9 cellular contexts compared by ENCODE assay signal in the genomic region with DNA sequence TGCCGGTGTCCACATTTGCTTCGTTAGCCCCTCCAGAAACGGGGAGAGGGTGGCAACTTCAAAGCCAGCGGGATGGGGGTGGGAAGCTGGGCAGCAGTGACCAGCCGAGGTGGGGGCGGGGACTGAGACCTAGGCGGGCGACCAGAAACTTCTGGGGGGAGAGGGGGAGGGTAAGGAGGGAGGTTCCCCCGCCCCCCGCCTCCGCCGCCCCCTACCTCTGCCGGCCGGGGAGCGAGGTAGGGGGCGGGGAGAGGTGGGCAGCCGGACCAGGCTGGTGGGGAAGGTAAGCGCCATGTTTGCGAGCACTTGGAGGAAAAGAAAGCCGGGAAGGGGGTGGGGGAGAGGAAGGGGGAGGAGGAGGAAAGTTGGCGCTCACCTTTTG. TPM values are rescaled to one million over a fixed set of nuclear protein-coding genes. Genes with fewer than 3 reads are reported as not detected.
DNase-seq lines count a peak whose midpoint lies in the region; ATAC-seq, FAIRE-seq and TF ChIP-seq lines count a peak whose summit lies in the region.
"Had no signal": no experiment of that assay in that cellular context is flagged by ENCODE, and none has a peak within 500 bp of the region (broad histone marks: within the 10 kb centered on the region; RNA-seq: fewer than 3 reads in every experiment).

No MANE protein-coding gene starts in this region.

- no peak for FAIRE-seq in bronchial epithelial cell (lab: Jason Lieb, UNC)
- FAIRE-seq: TTC549 had no signal

- no peak overlapping the region for H3K27ac ChIP-seq in liver (ENCODE audit: low read depth in 1 of 2, low read length in 2 of 2)

- H3K9ac ChIP-seq in liver (ENCODE audit: low read depth in 1 of 2, low read length in 2 of 2): no peak overlapping the region

- H3K36me3 ChIP-seq in bronchial epithelial cell (ENCODE audit: control insufficient read depth, insufficient read depth, low read length) (peaks cover 4% of the 10 kb centered on the region), liver (ENCODE audit: control insufficient read depth in 4 of 4, insufficient read depth in 3 of 4, low read depth in 1 of 4, low read length in 3 of 4) (no peaks in the 10 kb centered on the region)

- H3K27me3 ChIP-seq in bronchial epithelial cell (ENCODE audit: control insufficient read depth, insufficient read depth, low read length): no peaks in the 10 kb centered on the region
- H3K27me3 ChIP-seq in liver (ENCODE audit: control insufficient read depth in 4 of 4, insufficient read depth in 4 of 4, low read length in 3 of 4): peaks cover 0 to 2% (median 0%) of the 10 kb centered on the region in 4 donors

- no peaks in the 10 kb centered on the region for H3K9me3 ChIP-seq in liver (ENCODE audit: control insufficient read depth in 4 of 4, low read length in 3 of 4)

- no peak for TF ChIP-seq CTCF in bronchial epithelial cell (IDR thresholded peaks at IDR 0.05; ENCODE audit: insufficient read depth, low read length, severe bottlenecking)
- TF ChIP-seq CTCF in liver (IDR thresholded peaks at IDR 0.05; ENCODE audit: low read depth, low read length, missing input control): no peak

- no peak for ATAC-seq in HG03095 (IDR thresholded peaks at IDR 0.05; ENCODE audit: unreplicated experiment)
- ATAC-seq in GM18858 (IDR thresholded peaks at IDR 0.05; ENCODE audit: unreplicated experiment): no peak

- H3K4me3 ChIP-seq in bronchial epithelial cell (ENCODE audit: low read depth, low read length) (peak overlapping the region; percentile 74), liver (ENCODE audit: low read depth in 1 of 3, low read length in 3 of 3) (peak overlapping the region; percentile 76 to 85 (median 79))

- WGBS in liver: 1% methylated on average over 21 of the region's 21 CpGs

- DNase-seq in GM03348 (ENCODE audit: low spot score) (peak; percentile 48), NCI-H1105 (lab: John Stamatoyannopoulos, UW) (peak; percentile 71), bronchial epithelial cell (ENCODE audit: low read depth) (no peak), ureter (ENCODE audit: low spot score) (peak; percentile 40), GM19240 (ENCODE audit: insufficient read length, low spot score) (no peak)

- H3K4me1 ChIP-seq in liver (ENCODE audit: control insufficient read depth in 4 of 4, insufficient read depth in 4 of 4, low read length in 3 of 4): peaks cover 12 to 28% (median 20%) of the 10 kb centered on the region in 4 donors

- no peak for TF ChIP-seq RAD21 in liver (IDR thresholded peaks at IDR 0.05)

TF ChIP-seq in liver, 16 proteins besides CTCF, POLR2A, EP300 and RAD21:
- TF ChIP-seq HNF4A (conservative IDR thresholded peaks at IDR 0.05): no peak
- no peak for TF ChIP-seq SP1 (IDR thresholded peaks at IDR 0.05)
- no peak for TF ChIP-seq HNF4G (IDR thresholded peaks at IDR 0.05)
- TF ChIP-seq JUND (IDR thresholded peaks at IDR 0.05): no peak
- TF ChIP-seq, protein P1, sequence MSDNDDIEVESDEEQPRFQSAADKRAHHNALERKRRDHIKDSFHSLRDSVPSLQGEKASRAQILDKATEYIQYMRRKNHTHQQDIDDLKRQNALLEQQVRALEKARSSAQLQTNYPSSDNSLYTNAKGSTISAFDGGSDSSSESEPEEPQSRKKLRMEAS (IDR thresholded peaks at IDR 0.05): no peak
- TF ChIP-seq TAF1 (conservative IDR thresholded peaks at IDR 0.05): no peak

RNA-seq across cellular contexts. Expression of gene SIX4, which starts 1.3 kb away (rescaled TPM):
- 4.7 and 5.8 TPM in 2 replicates for total RNA-seq in bronchial epithelial cell
- total RNA-seq in liver: under 1 TPM; 0.17 to 0.93 TPM
- polyA plus RNA-seq in liver: under 1 TPM; 0.08 TPM
- 7.3 TPM for total RNA-seq in ureter

RNA-seq across cellular contexts. Expression of gene MNAT1, which starts 11.7 kb away (rescaled TPM):
- total RNA-seq in bronchial epithelial cell (40.3 and 59.9 TPM in 2 replicates), liver (10 to 100 TPM; 13.8 to 18.5 TPM), ureter (55.1 TPM)
- 10 to 100 TPM in 1 of 2 donors, 1 to 10 TPM in 1; 8.9 to 15.5 TPM for polyA plus RNA-seq in liver

Comparison
In these comparisons a context has a peak if more than half of its experiments do, and no peak if none do; other contexts are left out.
1. DNase-seq: peak in GM03348 (single experiment), NCI-H1105 (single experiment) and ureter (single experiment); none in bronchial epithelial cell (single experiment) and GM19240 (single experiment).